In genomic region chr6:163314791-163315404, GRCh38 we compare ENCODE assay signal across 1 cellular context.
TF ChIP-seq lines count a peak whose summit lies in the region.

No MANE protein-coding gene starts in this region.

TF ChIP-seq in SK-N-SH, 30 proteins besides CTCF, POLR2A, EP300 and RAD21 (continued from another document):
- TF ChIP-seq RXRA (IDR thresholded peaks at IDR 0.05; ENCODE audit: borderline replicate concordance, low read depth) (no peak), ZBTB33 (IDR thresholded peaks at IDR 0.05; ENCODE audit: borderline replicate concordance, low read depth) (no peak), MAX (IDR thresholded peaks at IDR 0.05; ENCODE audit: low read depth) (no peak), GATA2 (CRISPR knock-in tag; IDR thresholded peaks at IDR 0.05) (no peak)
TF ChIP-seq in SK-N-SH: peak in this region for 0.
